In the genomic region with DNA sequence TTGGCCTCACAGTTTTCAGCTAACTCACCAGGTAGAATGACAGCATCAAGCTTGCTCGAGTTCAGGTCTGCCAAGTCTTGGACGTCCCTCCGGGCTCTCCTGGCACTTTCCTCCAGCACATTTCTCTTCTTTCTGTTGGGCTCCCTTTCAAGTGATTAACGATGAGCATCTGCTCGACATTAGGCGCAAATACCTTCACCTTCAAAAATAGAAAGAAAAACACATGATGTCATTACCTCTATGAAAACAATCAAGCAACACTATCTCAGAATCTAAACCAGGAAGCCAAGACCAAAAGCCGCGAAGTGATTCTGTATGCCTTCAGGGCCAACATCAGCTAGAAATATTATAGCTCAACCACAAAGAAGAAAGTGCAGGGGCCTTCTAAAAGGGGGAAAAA, we compare ENCODE assay signal across 14 cellular contexts. TPM values are rescaled to one million over a fixed set of nuclear protein-coding genes. Genes with fewer than 3 reads are reported as not detected.
A peak's percentile ranks its signal among the peaks of the same experiment; 100 is the strongest.
DNase-seq lines count a peak whose midpoint lies in the region; ATAC-seq, FAIRE-seq and TF ChIP-seq lines count a peak whose summit lies in the region.
"Had no signal": no experiment of that assay in that cellular context is flagged by ENCODE, and none has a peak within 500 bp of the region (broad histone marks: within the 10 kb centered on the region; RNA-seq: fewer than 3 reads in every experiment).

No MANE protein-coding gene starts in this region.

- H3K27me3 ChIP-seq in keratinocyte (ENCODE audit: control insufficient read depth, extremely low read depth, insufficient read depth, low read length) (peaks cover 12% of the 10 kb centered on the region), PC-3 (ENCODE audit: low read length) (no peaks in the 10 kb centered on the region)

- H4K20me1 ChIP-seq in keratinocyte (ENCODE audit: control insufficient read depth, extremely low read depth, insufficient read depth, low read length) (no peaks in the 10 kb centered on the region), PC-3 (ENCODE audit: low read length) (no peaks in the 10 kb centered on the region)

- no peaks in the 10 kb centered on the region for H3K9me3 ChIP-seq in keratinocyte (ENCODE audit: control insufficient read depth, low read depth, low read length)
- no peaks in the 10 kb centered on the region for H3K9me3 ChIP-seq in PC-3 (ENCODE audit: low read length)
- H3K9me3 ChIP-seq: HAP-1, spleen had no signal

- ATAC-seq in PC-3, result no peak

- no peak overlapping the region for H3K27ac Mint-ChIP-seq in glutamatergic neuron (ENCODE audit: unreplicated experiment)
- H3K27ac Mint-ChIP-seq: memory B cell had no signal

- TF ChIP-seq CTCF in keratinocyte (optimal IDR thresholded peaks at IDR 0.05 in 1 of 3, IDR thresholded peaks at IDR 0.05 in 1 of 3, conservative IDR thresholded peaks at IDR 0.05 in 1 of 3; ENCODE audit: extremely low read depth in 1 of 3, insufficient read depth in 2 of 3, low read length in 3 of 3), result no peak
- no peak for TF ChIP-seq CTCF in GM13976 (IDR thresholded peaks at IDR 0.05; ENCODE audit: borderline replicate concordance, control extremely low read depth, extremely low read depth, insufficient read depth, missing control alignments)
- no peak for TF ChIP-seq CTCF in glutamatergic neuron (IDR thresholded peaks at IDR 0.05; ENCODE audit: partially characterized antibody, unreplicated experiment)
- TF ChIP-seq CTCF in PC-3 (conservative IDR thresholded peaks at IDR 0.05; ENCODE audit: low read depth, low read length), result no peak

- no TSS peak for BruUV-seq in PC-3 (replicated peaks; lab: Mats Ljungman, UMichigan)

- in situ Hi-C loops in GM13976 (cut with MboI; ENCODE audit: low sequenced_read_pairs, unreplicated experiment), result no loop called here

- H3K9me2 ChIP-seq in PC-3 (replicated peaks; ENCODE audit: low read length), result no peaks in the 10 kb centered on the region

- H3K4me3 Mint-ChIP-seq in glutamatergic neuron (ENCODE audit: unreplicated experiment), result no peak overlapping the region
- H3K4me3 Mint-ChIP-seq: memory B cell had no signal

- peak overlapping the region; percentile 14 for H3K9ac ChIP-seq in keratinocyte (ENCODE audit: control insufficient read depth, extremely low read depth, insufficient read depth, low read length)
- no peak overlapping the region for H3K9ac ChIP-seq in PC-3 (ENCODE audit: low read length)

- peak; percentile 88 for DNase-seq in DMS 273 treated with DMSO at 0.1 percent for 48 hours (lab: John Stamatoyannopoulos, UW)
- DNase-seq in Jurkat, Clone E6-1 (ENCODE audit: low read depth, low spot score), result peak; percentile 56
- peak; percentile 43 for DNase-seq in astrocyte of the hippocampus (ENCODE audit: low read depth, low spot score)
- no peak for DNase-seq in keratinocyte (ENCODE audit: low read depth, low spot score)
- no peak for DNase-seq in GM13976 (ENCODE audit: low spot score)
- no peak for DNase-seq in activated CD8-positive, alpha-beta memory T cell treated with anti-CD3 and anti-CD28 coated beads, Interleukin-2, amount 50 U/mL, for 4 hours
- DNase-seq in glutamatergic neuron, result no peak
- DNase-seq in PC-3, result no peak
- DNase-seq: activated CD4-positive, alpha-beta T cell treated with anti-CD3 and anti-CD28 coated beads for 48 hours; nucleus accumbens; spleen had no signal

- intact Hi-C loops in PC-3 (cut with micrococcal nuclease), result no loop called here

- H3K4me2 ChIP-seq in keratinocyte (ENCODE audit: control insufficient read depth, extremely low read depth, insufficient read depth, low read depth, low read length) (peak overlapping the region; percentile 90), PC-3 (ENCODE audit: low read length) (no peak overlapping the region)

- H3K9me1 ChIP-seq in keratinocyte (ENCODE audit: control insufficient read depth, extremely low read depth, insufficient read depth, low read length), result no peaks in the 10 kb centered on the region

- CTCF ChIA-PET in PC-3 (lab: Charles Lee), result no interaction called here

- peak; percentile 91 for FAIRE-seq in keratinocyte (lab: Jason Lieb, UNC)

- H3K4me3 ChIP-seq in Jurkat, Clone E6-1 (ENCODE audit: low read length), result no peak overlapping the region
- H3K4me3 ChIP-seq in keratinocyte (ENCODE audit: control insufficient read depth in 2 of 3, extremely low read depth in 1 of 3, insufficient read depth in 2 of 3, low read depth in 1 of 3, low read length in 3 of 3) (peak overlapping the region in 1 of 3 experiments; percentile 6), PC-3 (ENCODE audit: low read length) (no peak overlapping the region)
- H3K4me3 ChIP-seq: HAP-1, spleen had no signal

- peak overlapping the region; percentile 57 for H3K27ac ChIP-seq in keratinocyte (ENCODE audit: control insufficient read depth, insufficient read depth, low read length)
- no peak overlapping the region for H3K27ac ChIP-seq in PC-3 (ENCODE audit: low read length)
- H3K27ac ChIP-seq: HL-60, spleen had no signal

- POLR2A ChIA-PET in PC-3 (lab: Charles Lee; ENCODE audit: unreplicated experiment), result interaction anchor here (0.6 kb wide), 1 partner anchor 154 kb away, joined by 3 read pairs; no protein-coding TSS in a partner anchor

- no peaks in the 10 kb centered on the region for H3K79me2 ChIP-seq in keratinocyte (ENCODE audit: control insufficient read depth, insufficient read depth, low read length)
- no peaks in the 10 kb centered on the region for H3K79me2 ChIP-seq in PC-3 (ENCODE audit: low read length)

- H2AFZ ChIP-seq in keratinocyte (ENCODE audit: control insufficient read depth, low read length), result peak overlapping the region; percentile 57
- H2AFZ ChIP-seq in PC-3 (ENCODE audit: low read length), result no peak overlapping the region

- H3F3A ChIP-seq in PC-3 (ENCODE audit: low read length, unreplicated experiment), result no peaks in the 10 kb centered on the region

- H3K4me1 ChIP-seq in keratinocyte (ENCODE audit: control insufficient read depth, extremely low read depth, insufficient read depth, low read length), result peaks cover 12% of the 10 kb centered on the region
- H3K4me1 ChIP-seq in PC-3 (ENCODE audit: insufficient read depth, low read length), result no peaks in the 10 kb centered on the region
- H3K4me1 ChIP-seq: HAP-1 had no signal

- peaks cover 2% of the 10 kb centered on the region for H3K9me3 Mint-ChIP-seq in glutamatergic neuron (ENCODE audit: unreplicated experiment)
- H3K9me3 Mint-ChIP-seq: memory B cell had no signal

- no peaks in the 10 kb centered on the region for H3K36me3 Mint-ChIP-seq in glutamatergic neuron (ENCODE audit: unreplicated experiment)
- H3K36me3 Mint-ChIP-seq: memory B cell had no signal

- H3K27me3 Mint-ChIP-seq in glutamatergic neuron (ENCODE audit: unreplicated experiment), result peaks cover 5% of the 10 kb centered on the region

- dilution Hi-C loops in keratinocyte (cut with MboI; ENCODE audit: extremely low pct_ligation_motif_present, low sequenced_read_pairs), result no loop called here

- peaks cover 17% of the 10 kb centered on the region for H3K4me1 Mint-ChIP-seq in glutamatergic neuron (ENCODE audit: low read depth, unreplicated experiment)

- H3K36me3 ChIP-seq in keratinocyte (ENCODE audit: control insufficient read depth in 2 of 2, extremely low read depth in 1 of 2, insufficient read depth in 2 of 2, low read length in 2 of 2) (no peaks in the 10 kb centered on the region), PC-3 (ENCODE audit: low read depth, low read length) (no peaks in the 10 kb centered on the region)
- H3K36me3 ChIP-seq: HAP-1, spleen had no signal

RNA-seq across cellular contexts. Expression of a gene that starts 15.4 kb away (rescaled TPM):
- 16.4 TPM for polyA plus RNA-seq in Jurkat, Clone E6-1 (2012; ENCODE audit: insufficient read depth, insufficient read length)
- 20.7 to 32.4 TPM (median 28.7 TPM) in 3 replicates for polyA plus RNA-seq in keratinocyte
- polyA plus RNA-seq in keratinocyte (2011; ENCODE audit: low read depth), result 6.2 TPM
- 12.7 and 26.4 TPM in 2 replicates for polyA plus RNA-seq in keratinocyte (2011; cell fraction: cytosol; rRNA removed)
- 44.9 and 54.6 TPM in 2 replicates for polyA plus RNA-seq in keratinocyte (2011; cell fraction: nucleus; rRNA removed)
- 20.4 and 20.9 TPM in 2 replicates for polyA plus RNA-seq in keratinocyte (2012; ENCODE audit: low replicate concordance)
- polyA minus RNA-seq in keratinocyte, result 3.8 to 26.3 TPM (median 23.2 TPM) in 3 replicates
- polyA minus RNA-seq in keratinocyte (2011; cell fraction: cytosol; rRNA and poly(A)+ RNA removed), result 15.0 TPM
- polyA minus RNA-seq in keratinocyte (2011; cell fraction: nucleus; rRNA and poly(A)+ RNA removed), result 24.3 and 41.1 TPM in 2 replicates
- 14.6 TPM for total RNA-seq in glutamatergic neuron (ENCODE audit: unreplicated experiment)
- total RNA-seq in PC-3 (2014; rRNA removed), result 6.6 and 7.7 TPM in 2 replicates

RNA-seq across cellular contexts. Expression of a gene that starts 28.2 kb away (rescaled TPM):
- not detected for polyA plus RNA-seq in Jurkat, Clone E6-1 (2012; ENCODE audit: insufficient read depth, insufficient read length)
- polyA plus RNA-seq in keratinocyte, result not detected in 3 replicates
- not detected for polyA plus RNA-seq in keratinocyte (2011; ENCODE audit: low read depth)
- polyA plus RNA-seq in keratinocyte (2011; cell fraction: cytosol; rRNA removed), result not detected in 2 replicates
- not detected in 2 replicates for polyA plus RNA-seq in keratinocyte (2011; cell fraction: nucleus; rRNA removed)
- polyA plus RNA-seq in keratinocyte (2012; ENCODE audit: low replicate concordance), result not detected in 2 replicates
- not detected in 3 replicates for polyA minus RNA-seq in keratinocyte
- not detected for polyA minus RNA-seq in keratinocyte (2011; cell fraction: cytosol; rRNA and poly(A)+ RNA removed)
- not detected in 2 replicates for polyA minus RNA-seq in keratinocyte (2011; cell fraction: nucleus; rRNA and poly(A)+ RNA removed)
- total RNA-seq in glutamatergic neuron (ENCODE audit: unreplicated experiment) (not detected), PC-3 (2014; rRNA removed) (not detected in 2 replicates)

RNA-seq across cellular contexts. Expression of a gene that starts 50.5 kb away (rescaled TPM):
- polyA plus RNA-seq in Jurkat, Clone E6-1 (2012; ENCODE audit: insufficient read depth, insufficient read length), result 14.6 TPM
- polyA plus RNA-seq in keratinocyte, result 15.7 to 25.4 TPM (median 18.3 TPM) in 3 replicates
- polyA plus RNA-seq in keratinocyte (2011; ENCODE audit: low read depth), result 6.1 TPM
- polyA plus RNA-seq in keratinocyte (2011; cell fraction: cytosol; rRNA removed), result 11.2 and 23.2 TPM in 2 replicates
- polyA plus RNA-seq in keratinocyte (2011; cell fraction: nucleus; rRNA removed), result 15.8 and 21.0 TPM in 2 replicates
- polyA plus RNA-seq in keratinocyte (2012; ENCODE audit: low replicate concordance), result 15.7 and 18.4 TPM in 2 replicates
- polyA minus RNA-seq in keratinocyte, result 9.2 to 21.7 TPM (median 14.9 TPM) in 3 replicates
- 18.8 TPM for polyA minus RNA-seq in keratinocyte (2011; cell fraction: cytosol; rRNA and poly(A)+ RNA removed)
- polyA minus RNA-seq in keratinocyte (2011; cell fraction: nucleus; rRNA and poly(A)+ RNA removed), result 12.8 and 26.0 TPM in 2 replicates
- 27.1 TPM for total RNA-seq in glutamatergic neuron (ENCODE audit: unreplicated experiment)
- total RNA-seq in PC-3 (2014; rRNA removed), result 39.1 and 41.1 TPM in 2 replicates

Comparison
In these comparisons a context has a peak if more than half of its experiments do, and no peak if none do; other contexts are left out.
1. DNase-seq: peak in DMS 273 treated with DMSO at 0.1 percent for 48 hours (single experiment), Jurkat, Clone E6-1 (single experiment) and astrocyte of the hippocampus (single experiment); none in keratinocyte (single experiment), GM13976 (single experiment), activated CD8-positive, alpha-beta memory T cell treated with anti-CD3 and anti-CD28 coated beads, Interleukin-2, amount 50 U/mL, for 4 hours (single experiment), glutamatergic neuron (single experiment) and PC-3 (single experiment).